Comparison of ENCODE assay signal across 27 cellular contexts in genomic region chr1:19743793-19744192, GRCh38.
"Had no signal": no experiment of that assay in that cellular context is flagged by ENCODE, and none has a peak within 500 bp of the region (broad histone marks: within the 10 kb centered on the region; RNA-seq: fewer than 3 reads in every experiment).

No MANE protein-coding gene starts in this region.

- H3K27ac Mint-ChIP-seq: activated CD4-positive, alpha-beta memory T cell treated with anti-CD3 and anti-CD28 coated beads, Interleukin-2, amount 10 ng/mL, durations not matched to agents 7 days and 5 days; activated T-helper 17 cell treated with anti-CD3 and anti-CD28 coated beads, Interleukin-2, amount 50 U/mL, for 72 hours; dendritic cell treated with granulocyte-macrophage colony-stimulating factor and Interleukin-4, amounts not matched to agents 40 ng/mL and 50 ng/mL, for 4 days had no signal

- H3K27me3 Mint-ChIP-seq: activated CD4-positive, alpha-beta memory T cell treated with anti-CD3 and anti-CD28 coated beads, Interleukin-2, amount 10 ng/mL, durations not matched to agents 7 days and 5 days; activated CD4-positive, alpha-beta T cell treated with anti-CD3 and anti-CD28 coated beads, Interleukin-2, amount 10 ng/mL, durations not matched to agents 7 days and 5 days; activated naive CD8-positive, alpha-beta T cell; activated T-helper 17 cell treated with anti-CD3 and anti-CD28 coated beads, Interleukin-2, amount 50 U/mL, for 72 hours; central memory CD8-positive, alpha-beta T cell; dendritic cell treated with granulocyte-macrophage colony-stimulating factor and Interleukin-4, amounts not matched to agents 40 ng/mL and 50 ng/mL, for 4 days; effector memory CD8-positive, alpha-beta T cell had no signal

- H3K4me3 ChIP-seq: coronary artery, dorsolateral prefrontal cortex, esophagus squamous epithelium, gastroesophageal sphincter had no signal

- H3K36me3 ChIP-seq: brain microvascular endothelial cell had no signal

- H3K4me1 ChIP-seq: esophagus squamous epithelium had no signal

- H3K9me3 Mint-ChIP-seq: activated CD4-positive, alpha-beta memory T cell treated with anti-CD3 and anti-CD28 coated beads, Interleukin-2, amount 10 ng/mL, durations not matched to agents 7 days and 5 days; activated T-cell treated with anti-CD3 and anti-CD28 coated beads, Interleukin-2, amount 50 U/mL, for 4 hours; activated T-helper 17 cell treated with anti-CD3 and anti-CD28 coated beads, Interleukin-2, amount 50 U/mL, for 72 hours; central memory CD8-positive, alpha-beta T cell; dendritic cell treated with granulocyte-macrophage colony-stimulating factor and Interleukin-4, amounts not matched to agents 40 ng/mL and 50 ng/mL, for 4 days; effector memory CD8-positive, alpha-beta T cell had no signal

- H3K27ac ChIP-seq: brain microvascular endothelial cell, coronary artery, dorsolateral prefrontal cortex, epithelial cell of prostate, esophagus squamous epithelium, gastroesophageal sphincter had no signal

- H3K4me1 Mint-ChIP-seq: activated CD4-positive, alpha-beta memory T cell treated with anti-CD3 and anti-CD28 coated beads, Interleukin-2, amount 10 ng/mL, durations not matched to agents 7 days and 5 days; activated CD4-positive, alpha-beta T cell treated with anti-CD3 and anti-CD28 coated beads, Interleukin-2, amount 10 ng/mL, durations not matched to agents 7 days and 5 days; activated T-helper 17 cell treated with anti-CD3 and anti-CD28 coated beads, Interleukin-2, amount 50 U/mL, for 72 hours; central memory CD8-positive, alpha-beta T cell had no signal

- H3K27me3 ChIP-seq: brain microvascular endothelial cell, dorsolateral prefrontal cortex, esophagus squamous epithelium, gastroesophageal sphincter had no signal

- H3K4me3 Mint-ChIP-seq: activated CD4-positive, alpha-beta memory T cell treated with anti-CD3 and anti-CD28 coated beads, Interleukin-2, amount 10 ng/mL, durations not matched to agents 7 days and 5 days; activated CD4-positive, alpha-beta T cell treated with anti-CD3 and anti-CD28 coated beads, Interleukin-2, amount 10 ng/mL, durations not matched to agents 7 days and 5 days; activated naive CD8-positive, alpha-beta T cell; activated T-cell treated with anti-CD3 and anti-CD28 coated beads, Interleukin-2, amount 50 U/mL, for 4 hours; activated T-helper 17 cell treated with anti-CD3 and anti-CD28 coated beads, Interleukin-2, amount 50 U/mL, for 72 hours; central memory CD8-positive, alpha-beta T cell; dendritic cell treated with granulocyte-macrophage colony-stimulating factor and Interleukin-4, amounts not matched to agents 40 ng/mL and 50 ng/mL, for 4 days; effector memory CD8-positive, alpha-beta T cell had no signal

- DNase-seq: activated CD4-positive, alpha-beta memory T cell treated with anti-CD3 and anti-CD28 coated beads, Interleukin-2, amount 10 ng/mL, durations not matched to agents 7 days and 5 days; activated CD4-positive, alpha-beta T cell treated with anti-CD3 and anti-CD28 coated beads for 1 hour; activated CD4-positive, alpha-beta T cell treated with anti-CD3 and anti-CD28 coated beads for 4 hours; activated CD4-positive, alpha-beta T cell treated with anti-CD3 and anti-CD28 coated beads, Interleukin-2, amount 10 ng/mL, durations not matched to agents 7 days and 5 days; activated CD4-positive, alpha-beta T cell treated with anti-CD3 and anti-CD28 coated beads, Interleukin-2, amount 50 U/mL, for 4 hours; activated CD4-positive, CD25-positive, alpha-beta regulatory T cell; activated effector memory CD4-positive, alpha-beta T cell treated with Interleukin-2 at 50 U/mL for 16 hours; activated gamma-delta T cell treated with Interleukin-2 at 50 U/mL for 16 hours; activated naive CD4-positive, alpha-beta T cell treated with anti-CD3 and anti-CD28 coated beads, Interleukin-2, amount 50 U/mL, for 16 hours; activated naive CD4-positive, alpha-beta T cell treated with Interleukin-2 at 50 U/mL for 16 hours; activated T-cell treated with anti-CD3 and anti-CD28 coated beads, Interleukin-2, amount 50 U/mL, for 4 hours; amniotic stem cell; anterior cingulate cortex; brain microvascular endothelial cell; dorsolateral prefrontal cortex; effector CD4-positive, alpha-beta T cell; effector memory CD8-positive, alpha-beta T cell; esophagus squamous epithelium; foreskin melanocyte; T-helper 2 cell had no signal

- ATAC-seq: activated T-cell treated with anti-CD3 and anti-CD28 coated beads, Interleukin-2, amount 50 U/mL, for 4 hours; activated T-helper 17 cell treated with anti-CD3 and anti-CD28 coated beads, Interleukin-2, amount 50 U/mL, for 72 hours; effector memory CD8-positive, alpha-beta T cell; gastroesophageal sphincter had no signal
